Comparison of ENCODE assay signal across 8 cellular contexts in the genomic region with DNA sequence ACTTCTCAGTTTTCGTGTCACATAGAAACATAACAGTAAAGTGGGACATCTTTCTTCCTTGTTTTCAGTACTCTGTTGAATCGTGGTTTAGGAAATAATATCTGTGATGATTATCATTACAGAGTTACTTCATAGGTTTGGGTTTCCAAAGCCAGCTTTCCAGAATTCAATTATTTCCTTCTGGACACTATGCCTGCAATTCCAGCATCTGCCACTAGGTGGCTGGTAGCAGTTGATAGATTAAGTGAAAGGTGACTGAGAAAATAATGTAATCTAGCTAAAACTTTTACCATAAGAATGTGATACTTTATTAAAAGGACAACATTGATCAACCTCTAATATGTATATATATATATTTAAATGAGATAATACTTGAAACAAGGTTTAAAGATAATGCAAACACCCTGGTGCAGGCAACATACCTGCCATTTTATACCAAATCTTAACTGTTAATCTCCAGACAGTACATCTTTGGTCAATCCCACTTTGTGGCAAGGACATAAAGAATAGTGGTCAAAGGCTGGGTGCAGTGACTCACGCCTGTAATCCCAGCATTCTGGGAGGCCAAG.
DNase-seq lines count a peak whose midpoint lies in the region; ATAC-seq and TF ChIP-seq lines count a peak whose summit lies in the region.

No MANE protein-coding gene starts in this region.

- no peak overlapping the region for H3K27ac Mint-ChIP-seq in nephron

- intact Hi-C loops in uterus (cut with DNase I; ENCODE audit: low total_unique reads): no loop called here

- peaks cover 25% of the 10 kb centered on the region for H3K4me1 Mint-ChIP-seq in nephron

- no peaks in the 10 kb centered on the region for H3K36me3 Mint-ChIP-seq in nephron (ENCODE audit: low read depth)

- ATAC-seq in HG02938 (IDR thresholded peaks at IDR 0.05; ENCODE audit: unreplicated experiment): no peak
- no peak for ATAC-seq in HG03159 (IDR thresholded peaks at IDR 0.05; ENCODE audit: unreplicated experiment)

- H3K27me3 Mint-ChIP-seq in nephron (ENCODE audit: low read depth): no peaks in the 10 kb centered on the region

- TF ChIP-seq CTCF in astrocyte of the cerebellum (IDR thresholded peaks at IDR 0.05; ENCODE audit: low read depth, low read length, missing control alignments) (peak; percentile 62), nephron (IDR thresholded peaks at IDR 0.05; ENCODE audit: unreplicated experiment in 3 of 3) (peak; percentile 67 to 71 (median 67)), uterus (IDR thresholded peaks at IDR 0.05) (peak in 2 of 4 experiments; percentile 31 to 40)

- in situ Hi-C loops in astrocyte of the cerebellum (cut with HindIII; ENCODE audit: low sequenced_read_pairs): no loop called here

- no peak overlapping the region for H3K4me3 Mint-ChIP-seq in nephron

- no peak overlapping the region for H3K4me3 ChIP-seq in astrocyte of the cerebellum (ENCODE audit: low read depth, low read length)
- no peak overlapping the region for H3K4me3 ChIP-seq in uterus

- H3K4me1 ChIP-seq in uterus: no peaks in the 10 kb centered on the region

- no peaks in the 10 kb centered on the region for H3K9me3 Mint-ChIP-seq in nephron

- no peaks in the 10 kb centered on the region for H3K27me3 ChIP-seq in uterus

- no peak overlapping the region for H3K27ac ChIP-seq in uterus

- no peaks in the 10 kb centered on the region for H3K9me3 ChIP-seq in uterus

- no peaks in the 10 kb centered on the region for H3K36me3 ChIP-seq in uterus

- TF ChIP-seq POLR2A in uterus (IDR thresholded peaks at IDR 0.05): no peak

- peak; percentile 60 for DNase-seq in CD1c-positive myeloid dendritic cell (ENCODE audit: extremely low spot score)
- DNase-seq in HT-29 (ENCODE audit: low spot score): peak; percentile 78
- no peak for DNase-seq in astrocyte of the cerebellum (ENCODE audit: low read depth)
- no peak for DNase-seq in NCI-H2081 treated with DMSO at 0.1 percent for 48 hours (lab: John Stamatoyannopoulos, UW)
- no peak for DNase-seq in uterus

Comparison
In these comparisons a context has a peak if more than half of its experiments do, and no peak if none do; other contexts are left out.
1. DNase-seq: peak in CD1c-positive myeloid dendritic cell (single experiment) and HT-29 (single experiment); none in astrocyte of the cerebellum (single experiment), NCI-H2081 treated with DMSO at 0.1 percent for 48 hours (single experiment) and uterus (0 of 2).